8 cellular contexts compared by ENCODE assay signal in the genomic region with DNA sequence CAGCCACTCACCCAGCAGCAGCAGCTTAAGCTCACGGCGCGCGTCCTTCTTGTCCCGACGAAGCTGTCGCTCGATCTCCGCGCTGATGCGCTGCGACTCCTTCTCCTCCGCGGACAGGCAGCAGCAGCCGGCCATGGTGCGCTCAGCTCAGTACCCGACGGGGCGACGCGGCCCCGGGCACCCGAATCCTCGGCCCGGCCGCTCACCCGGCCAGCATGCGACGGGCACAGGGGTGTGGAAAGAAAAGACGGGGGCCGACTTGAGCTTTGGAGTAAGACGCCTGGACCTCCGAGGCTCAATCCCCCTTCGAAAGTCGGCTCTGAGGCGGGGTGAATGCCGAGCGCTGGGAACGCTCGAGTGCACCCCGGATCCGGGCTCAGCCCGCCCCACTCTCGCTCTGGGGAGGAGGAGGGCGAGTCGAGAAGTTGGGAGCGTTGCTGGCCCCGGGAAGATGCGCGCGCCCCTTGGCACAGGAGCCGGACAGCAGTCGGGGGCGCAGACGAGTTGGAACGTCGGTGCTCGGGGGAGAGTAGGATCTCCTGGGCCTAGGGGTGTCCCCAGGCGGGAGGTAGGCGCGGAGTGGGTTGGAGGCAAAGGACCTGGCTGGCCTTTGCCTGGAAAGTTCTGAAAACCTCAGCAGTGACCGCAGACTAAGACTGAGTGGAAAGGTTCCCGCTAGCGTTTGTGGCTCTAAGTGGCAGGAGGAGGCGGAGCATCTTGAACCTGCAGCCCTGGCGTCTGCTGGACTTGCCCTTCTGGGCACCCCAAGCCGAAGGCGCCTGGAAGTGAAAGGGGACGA. TPM values are rescaled to one million over a fixed set of nuclear protein-coding genes. Genes with fewer than 3 reads are reported as not detected.
DNase-seq lines count a peak whose midpoint lies in the region; ATAC-seq and TF ChIP-seq lines count a peak whose summit lies in the region.

A gene (minus strand): TSS at position 664 of the 799 bp plus-strand sequence. CDS start 529 bp downstream, at position 135.

- TF ChIP-seq CTCF in endodermal cell (conservative IDR thresholded peaks at IDR 0.05): no peak

- H3K9me3 Mint-ChIP-seq in IgD-negative memory B cell (peaks cover 0 to 1% (median 0%) of the 10 kb centered on the region in 3 donors), endodermal cell (no peaks in the 10 kb centered on the region)

- H3K27me3 Mint-ChIP-seq in IgD-negative memory B cell (peaks cover 30% of the 10 kb centered on the region), endodermal cell (ENCODE audit: insufficient read depth) (peaks cover 32% of the 10 kb centered on the region)

- intact Hi-C loops in aorta (cut with DNase I): no loop called here

- peak; percentile 59 for ATAC-seq in aorta (ENCODE audit: low FRiP score)
- ATAC-seq in GM21825 (IDR thresholded peaks at IDR 0.05; ENCODE audit: unreplicated experiment): no peak
- ATAC-seq in GM19035 (IDR thresholded peaks at IDR 0.05; ENCODE audit: unreplicated experiment): no peak

- H3K27ac Mint-ChIP-seq in IgD-negative memory B cell (no peak within 1 kb of the TSS), endodermal cell (no peak within 1 kb of the TSS)

- H3K36me3 ChIP-seq in endodermal cell (ENCODE audit: control insufficient read depth, insufficient read depth, low read length) (no peaks in the 10 kb centered on the region), aorta (ENCODE audit: control insufficient read depth in 1 of 2, insufficient read depth in 2 of 2, low read length in 1 of 2) (no peaks in the 10 kb centered on the region)

- peaks cover 48% of the 10 kb centered on the region for H3K27me3 ChIP-seq in endodermal cell (ENCODE audit: control insufficient read depth, insufficient read depth, low read length, poor library complexity, severe bottlenecking)
- H3K27me3 ChIP-seq in aorta (ENCODE audit: control insufficient read depth in 1 of 2, insufficient read depth in 2 of 2, low read length in 1 of 2): no peaks in the 10 kb centered on the region

- H3K4me1 ChIP-seq in endodermal cell (ENCODE audit: control insufficient read depth, insufficient read depth, low read length) (no peaks in the 10 kb centered on the region), aorta (ENCODE audit: control insufficient read depth in 1 of 2, insufficient read depth in 2 of 2, low read length in 2 of 2) (no peaks in the 10 kb centered on the region)

- H3K4me3 ChIP-seq in endodermal cell (ENCODE audit: low read length) (peak within 1 kb of the TSS; percentile 73), aorta (ENCODE audit: low read length in 2 of 2) (peak within 1 kb of the TSS; percentile 4 to 18)

- peaks cover 0 to 2% (median 2%) of the 10 kb centered on the region in 3 donors for H3K4me1 Mint-ChIP-seq in IgD-negative memory B cell
- H3K4me1 Mint-ChIP-seq in endodermal cell: peaks cover 2% of the 10 kb centered on the region

- H3K36me3 Mint-ChIP-seq in IgD-negative memory B cell: no peaks in the 10 kb centered on the region
- no peaks in the 10 kb centered on the region for H3K36me3 Mint-ChIP-seq in endodermal cell (ENCODE audit: low read depth)

- H3K9me3 ChIP-seq in endodermal cell (ENCODE audit: control insufficient read depth, low read length) (no peaks in the 10 kb centered on the region), aorta (ENCODE audit: control insufficient read depth, low read length) (no peaks in the 10 kb centered on the region)

- in situ Hi-C loops in ACHN (cut with HindIII; ENCODE audit: low pct_ligation_motif_present, low pct_unique_long_range_greater_than_20kb, low sequenced_read_pairs): no loop called here

- H3K27ac ChIP-seq in endodermal cell (ENCODE audit: low read depth, low read length) (no peak within 1 kb of the TSS), aorta (ENCODE audit: low read depth in 1 of 2, low read length in 2 of 2) (no peak within 1 kb of the TSS)

- H3K4me3 Mint-ChIP-seq in IgD-negative memory B cell (peak within 1 kb of the TSS in 3 of 4 donors; percentile 34 to 68 (median 52)), endodermal cell (peak within 1 kb of the TSS; percentile 70)

- H3K9ac ChIP-seq in endodermal cell (ENCODE audit: extremely low read depth, low read length, poor library complexity, severe bottlenecking): no peak within 1 kb of the TSS

- WGBS in endodermal cell (ENCODE audit: insufficient coverage in 1 of 2, insufficient read length in 1 of 2), 2 experiments: 10 to 21% methylated on average over 30 to 69 of the region's 69 CpGs
- WGBS in aorta, 2 donors: 1% methylated on average over 68 to 69 of the region's 69 CpGs

- peak; percentile 8 for DNase-seq in ACHN
- DNase-seq in endodermal cell: peak; percentile 85
- peak; percentile 3 for DNase-seq in midbrain (lab: John Stamatoyannopoulos, UW)
- peak; percentile 47 to 78 for DNase-seq in aorta
- no peak for DNase-seq in H4 (ENCODE audit: low spot score)

RNA-seq across cellular contexts. Expression of the gene that starts here (rescaled TPM):
- polyA plus RNA-seq in IgD-negative memory B cell (not detected), aorta (1 to 10 TPM; 1.0 TPM)
- total RNA-seq in endodermal cell (1 to 10 TPM in 1 of 2 donors, under 1 TPM in 1; 0.62 to 8.0 TPM), aorta (10 to 100 TPM in 1 of 2 donors, 1 to 10 TPM in 1; 7.2 to 13.6 TPM)
- polyA plus RNA-seq in endodermal cell (2013, experiment 1 of 2): 0.78 TPM
- polyA plus RNA-seq in endodermal cell (2013, experiment 2 of 2): 1.2 TPM
- 0.06 TPM in 1 of 2 replicates, not detected in the other for total RNA-seq in H4 (2014; rRNA removed; shearing (Covaris generic))
